8 cellular contexts compared by ENCODE assay signal in the genomic region with DNA sequence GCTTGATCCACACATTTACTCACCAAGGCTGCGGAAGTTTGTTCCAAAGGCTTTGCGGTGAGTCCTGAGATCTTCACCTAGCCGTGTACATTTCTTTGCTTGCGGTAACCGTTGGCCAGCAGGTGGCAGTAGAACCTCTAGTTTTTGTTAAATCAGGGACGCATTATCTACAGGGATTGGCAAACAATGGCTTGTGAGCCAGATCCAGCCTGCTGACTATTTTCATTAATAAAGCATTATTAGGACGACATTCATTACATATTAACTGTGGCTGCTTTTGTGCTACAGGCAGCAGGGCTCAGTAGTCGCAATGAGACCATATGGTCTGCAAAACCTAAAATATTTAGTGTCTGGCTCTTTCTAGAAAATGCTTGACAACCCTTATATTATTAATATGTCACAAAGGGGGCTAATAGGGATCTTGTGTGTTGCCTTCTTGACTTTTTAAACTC.
DNase-seq lines count a peak whose midpoint lies in the region; ATAC-seq and TF ChIP-seq lines count a peak whose summit lies in the region.

No MANE protein-coding gene starts in this region.

- no peak for TF ChIP-seq POLR2A in lower leg skin (IDR thresholded peaks at IDR 0.05)

- no peaks in the 10 kb centered on the region for H3K4me1 Mint-ChIP-seq in activated CD4-positive, alpha-beta T cell treated with anti-CD3 and anti-CD28 coated beads for 36 hours

- CTCF ChIA-PET in activated CD4-positive, alpha-beta T cell treated with anti-CD3 and anti-CD28 coated beads for 36 hours (lab: Charles Lee) = interaction anchor here (0.6 to 1.3 kb wide), 5 partner anchors 53 to 1593 kb away, joined by 3 to 4 read pairs (median 4); partner anchors contain the start of gene PFDN4

- no peak overlapping the region for H3K4me3 Mint-ChIP-seq in activated CD4-positive, alpha-beta T cell treated with anti-CD3 and anti-CD28 coated beads for 36 hours

- TF ChIP-seq CTCF in GM12865 (IDR thresholded peaks at IDR 0.05; ENCODE audit: insufficient read depth, low read depth, low read length, missing control alignments) (peak; percentile 72), lower leg skin (IDR thresholded peaks at IDR 0.05) (no peak)

- H3K36me3 Mint-ChIP-seq in activated CD4-positive, alpha-beta T cell treated with anti-CD3 and anti-CD28 coated beads for 36 hours (ENCODE audit: low read depth) = no peaks in the 10 kb centered on the region

- DNase-seq in GM12865 (ENCODE audit: low read depth) (peak; percentile 77), NCI-H446 treated with DMSO at 0.1 percent for 48 hours (lab: John Stamatoyannopoulos, UW) (peak; percentile 26), dermis blood vessel endothelial cell (peak; percentile 88), lower leg skin (ENCODE audit: low spot score in 2 of 2) (peak; percentile 68 to 93), cortex of kidney (lab: John Stamatoyannopoulos, UW) (no peak)
- peak; percentile 84 for DNase-seq in activated CD4-positive, alpha-beta T cell treated with anti-CD3 and anti-CD28 coated beads for 36 hours
- peak; percentile 5 to 37 (median 18) for DNase-seq in stimulated activated CD4-positive, alpha-beta T cell treated with anti-CD3 and anti-CD28 coated beads, TNF-alpha, amount 100 ng/mL, for 4 hours (ENCODE audit: low read depth in 3 of 3)

- POLR2A ChIA-PET in activated CD4-positive, alpha-beta T cell treated with anti-CD3 and anti-CD28 coated beads for 36 hours (lab: Charles Lee) = no interaction called here

- 10 to 12% methylated on average over 8 of the region's 8 CpGs for WGBS in lower leg skin, 2 donors

- ATAC-seq in HG03103 (IDR thresholded peaks at IDR 0.05; ENCODE audit: low read depth, unreplicated experiment) = peak; percentile 70
- ATAC-seq in activated CD4-positive, alpha-beta T cell treated with anti-CD3 and anti-CD28 coated beads for 36 hours = peak; percentile 53

- H3K4me3 ChIP-seq in GM12865 (ENCODE audit: low read depth, low read length) (no peak overlapping the region), lower leg skin (ENCODE audit: low read depth, poor library complexity, severe bottlenecking) (no peak overlapping the region)

- no peaks in the 10 kb centered on the region for H3K9me3 Mint-ChIP-seq in activated CD4-positive, alpha-beta T cell treated with anti-CD3 and anti-CD28 coated beads for 36 hours (ENCODE audit: low read depth)

- intact Hi-C loops in activated CD4-positive, alpha-beta T cell treated with anti-CD3 and anti-CD28 coated beads for 36 hours (cut with DNase I, micrococcal nuclease) = loop anchor here (5.0 to 10.0 kb wide), 2 partner anchors 442 to 1695 kb away; partner anchors contain the start of gene PFDN4 (in 1 of the 2)
- intact Hi-C loops in lower leg skin (cut with DNase I; ENCODE audit: low total_unique reads) = loop anchor here (5.0 to 10.0 kb wide), 2 partner anchors 425 to 552 kb away; no protein-coding TSS in a partner anchor

- H3K27me3 Mint-ChIP-seq in activated CD4-positive, alpha-beta T cell treated with anti-CD3 and anti-CD28 coated beads for 36 hours = peaks cover 10% of the 10 kb centered on the region

- no peak overlapping the region for H3K27ac Mint-ChIP-seq in activated CD4-positive, alpha-beta T cell treated with anti-CD3 and anti-CD28 coated beads for 36 hours
